In genomic region chr21:17441370-17441769, GRCh38 we compare ENCODE assay signal across 14 cellular contexts.
DNase-seq lines count a peak whose midpoint lies in the region; ATAC-seq, FAIRE-seq and TF ChIP-seq lines count a peak whose summit lies in the region.
"Had no signal": no experiment of that assay in that cellular context is flagged by ENCODE, and none has a peak within 500 bp of the region (broad histone marks: within the 10 kb centered on the region; RNA-seq: fewer than 3 reads in every experiment).

No MANE protein-coding gene starts in this region.

- H3K9ac ChIP-seq in keratinocyte (ENCODE audit: control insufficient read depth, extremely low read depth, insufficient read depth, low read length), result no peak overlapping the region

- ATAC-seq in HG02970 (IDR thresholded peaks at IDR 0.05; ENCODE audit: low FRiP score, unreplicated experiment), result no peak
- no peak for ATAC-seq in activated CD8-positive, alpha-beta T cell treated with anti-CD3 and anti-CD28 coated beads for 36 hours
- ATAC-seq: SK-N-SH treated with all-trans-retinoic acid at 6 μM for 48 hours; stimulated activated memory B cell treated with anti-CD40 and anti-IgM and Interleukin-4, amounts not matched to agents 10 μg/mL and 1 μg/mL and 100 μg/mL, for 72 hours had no signal

- H3K4me3 ChIP-seq in astrocyte of the spinal cord (ENCODE audit: low read depth, low read length), result no peak overlapping the region
- no peak overlapping the region for H3K4me3 ChIP-seq in keratinocyte (ENCODE audit: control insufficient read depth in 2 of 3, extremely low read depth in 1 of 3, insufficient read depth in 2 of 3, low read depth in 1 of 3, low read length in 3 of 3)
- no peak overlapping the region for H3K4me3 ChIP-seq in transverse colon
- no peak overlapping the region for H3K4me3 ChIP-seq in sigmoid colon
- H3K4me3 ChIP-seq: esophagus muscularis mucosa had no signal

- in situ Hi-C loops in astrocyte of the spinal cord (cut with HindIII; ENCODE audit: low sequenced_read_pairs) (no loop called here), transverse colon (cut with MboI; ENCODE audit: low pct_ligation_motif_present in 1 of 4, low pct_unique_long_range_greater_than_20kb in 1 of 4, low sequenced_read_pairs in 3 of 4) (no loop called here)

- peaks cover 9% of the 10 kb centered on the region for H3K27me3 Mint-ChIP-seq in activated CD8-positive, alpha-beta T cell treated with anti-CD3 and anti-CD28 coated beads for 36 hours

- no peaks in the 10 kb centered on the region for H3K36me3 Mint-ChIP-seq in activated CD8-positive, alpha-beta T cell treated with anti-CD3 and anti-CD28 coated beads for 36 hours (ENCODE audit: low read depth)
- H3K36me3 Mint-ChIP-seq: stimulated activated memory B cell treated with anti-CD40 and anti-IgM and Interleukin-4, amounts not matched to agents 10 μg/mL and 1 μg/mL and 100 μg/mL, for 72 hours had no signal

- CTCF ChIA-PET in activated CD8-positive, alpha-beta T cell treated with anti-CD3 and anti-CD28 coated beads for 36 hours (lab: Charles Lee), result no interaction called here

- H3K4me1 ChIP-seq in keratinocyte (ENCODE audit: control insufficient read depth, extremely low read depth, insufficient read depth, low read length) (no peaks in the 10 kb centered on the region), transverse colon (peaks cover 5 to 22% (median 8%) of the 10 kb centered on the region in 4 donors), sigmoid colon (no peaks in the 10 kb centered on the region)
- H3K4me1 ChIP-seq: esophagus muscularis mucosa had no signal

- dilution Hi-C loops in keratinocyte (cut with MboI; ENCODE audit: extremely low pct_ligation_motif_present, low sequenced_read_pairs), result no loop called here

- H3K79me2 ChIP-seq in keratinocyte (ENCODE audit: control insufficient read depth, insufficient read depth, low read length), result no peaks in the 10 kb centered on the region

- FAIRE-seq in keratinocyte (lab: Jason Lieb, UNC), result peak; percentile 85
- FAIRE-seq: small intestine had no signal

- H3K27ac Mint-ChIP-seq in activated CD8-positive, alpha-beta T cell treated with anti-CD3 and anti-CD28 coated beads for 36 hours, result no peak overlapping the region
- H3K27ac Mint-ChIP-seq: stimulated activated memory B cell treated with anti-CD40 and anti-IgM and Interleukin-4, amounts not matched to agents 10 μg/mL and 1 μg/mL and 100 μg/mL, for 72 hours had no signal

- H2AFZ ChIP-seq in keratinocyte (ENCODE audit: control insufficient read depth, low read length), result no peak overlapping the region

- POLR2A ChIA-PET in activated CD8-positive, alpha-beta T cell treated with anti-CD3 and anti-CD28 coated beads for 36 hours (lab: Charles Lee), result interaction anchor here (0.6 kb wide), 1 partner anchor 11 kb away, joined by 3 read pairs; no protein-coding TSS in a partner anchor

- TF ChIP-seq CTCF in astrocyte of the spinal cord (IDR thresholded peaks at IDR 0.05; ENCODE audit: low read depth, low read length) (no peak), keratinocyte (optimal IDR thresholded peaks at IDR 0.05 in 1 of 3, IDR thresholded peaks at IDR 0.05 in 1 of 3, conservative IDR thresholded peaks at IDR 0.05 in 1 of 3; ENCODE audit: extremely low read depth in 1 of 3, insufficient read depth in 2 of 3, low read length in 3 of 3) (no peak), transverse colon (IDR thresholded peaks at IDR 0.05) (no peak), sigmoid colon (IDR thresholded peaks at IDR 0.05) (no peak)
- no peak for TF ChIP-seq CTCF in activated CD8-positive, alpha-beta T cell treated with anti-CD3 and anti-CD28 coated beads for 36 hours (IDR thresholded peaks at IDR 0.05)

- H3K27ac ChIP-seq in keratinocyte (ENCODE audit: control insufficient read depth, insufficient read depth, low read length) (no peak overlapping the region), transverse colon (peak overlapping the region; percentile 53 to 66 (median 59)), sigmoid colon (no peak overlapping the region)
- H3K27ac ChIP-seq: esophagus muscularis mucosa had no signal

- intact Hi-C loops in transverse colon (cut with DNase I; ENCODE audit: low total_unique reads), result no loop called here
- intact Hi-C loops in sigmoid colon (cut with DNase I), result no loop called here
- intact Hi-C loops in activated CD8-positive, alpha-beta T cell treated with anti-CD3 and anti-CD28 coated beads for 36 hours (cut with micrococcal nuclease), result no loop called here

- DNase-seq in NCI-H1105 treated with DMSO at 0.1 percent for 48 hours (lab: John Stamatoyannopoulos, UW) (peak; percentile 68), astrocyte of the spinal cord (ENCODE audit: low read depth, low spot score) (peak; percentile 38), keratinocyte (ENCODE audit: low read depth, low spot score) (no peak), transverse colon (peak; percentile 77), sigmoid colon (no peak)
- DNase-seq in NK-92 treated with Interleukin-12 subunit alpha and Interleukin-12 subunit beta, amount 100 ng/mL, for 24 hours (lab: John Stamatoyannopoulos, UW), result no peak
- DNase-seq in activated CD8-positive, alpha-beta T cell treated with anti-CD3 and anti-CD28 coated beads for 36 hours, result no peak
- DNase-seq: mesendoderm, NCI-H510A treated with DMSO at 0.1 percent for 48 hours, small intestine had no signal

- H3K9me1 ChIP-seq in keratinocyte (ENCODE audit: control insufficient read depth, extremely low read depth, insufficient read depth, low read length), result no peaks in the 10 kb centered on the region

- H3K36me3 ChIP-seq in keratinocyte (ENCODE audit: control insufficient read depth in 2 of 2, extremely low read depth in 1 of 2, insufficient read depth in 2 of 2, low read length in 2 of 2) (no peaks in the 10 kb centered on the region), transverse colon (no peaks in the 10 kb centered on the region), sigmoid colon (no peaks in the 10 kb centered on the region)
- H3K36me3 ChIP-seq: esophagus muscularis mucosa had no signal

- H3K27me3 ChIP-seq in keratinocyte (ENCODE audit: control insufficient read depth, extremely low read depth, insufficient read depth, low read length) (no peaks in the 10 kb centered on the region), transverse colon (no peaks in the 10 kb centered on the region), sigmoid colon (no peaks in the 10 kb centered on the region)

- no peaks in the 10 kb centered on the region for H3K9me3 ChIP-seq in keratinocyte (ENCODE audit: control insufficient read depth, low read depth, low read length)
- no peaks in the 10 kb centered on the region for H3K9me3 ChIP-seq in transverse colon
- H3K9me3 ChIP-seq in sigmoid colon, result no peaks in the 10 kb centered on the region
- H3K9me3 ChIP-seq: esophagus muscularis mucosa had no signal

- H3K4me2 ChIP-seq in keratinocyte (ENCODE audit: control insufficient read depth, extremely low read depth, insufficient read depth, low read depth, low read length), result no peak overlapping the region

- TF ChIP-seq POLR2A in transverse colon (IDR thresholded peaks at IDR 0.05) (no peak), sigmoid colon (IDR thresholded peaks at IDR 0.05) (no peak)

- H4K20me1 ChIP-seq in keratinocyte (ENCODE audit: control insufficient read depth, extremely low read depth, insufficient read depth, low read length), result no peaks in the 10 kb centered on the region

- H3K9me3 Mint-ChIP-seq in activated CD8-positive, alpha-beta T cell treated with anti-CD3 and anti-CD28 coated beads for 36 hours, result no peaks in the 10 kb centered on the region
- H3K9me3 Mint-ChIP-seq: stimulated activated memory B cell treated with anti-CD40 and anti-IgM and Interleukin-4, amounts not matched to agents 10 μg/mL and 1 μg/mL and 100 μg/mL, for 72 hours had no signal

- no peak overlapping the region for H3K4me3 Mint-ChIP-seq in activated CD8-positive, alpha-beta T cell treated with anti-CD3 and anti-CD28 coated beads for 36 hours
- H3K4me3 Mint-ChIP-seq: stimulated activated memory B cell treated with anti-CD40 and anti-IgM and Interleukin-4, amounts not matched to agents 10 μg/mL and 1 μg/mL and 100 μg/mL, for 72 hours had no signal

- TF ChIP-seq EP300 in transverse colon (IDR thresholded peaks at IDR 0.05; ENCODE audit: low read depth) (no peak), sigmoid colon (IDR thresholded peaks at IDR 0.05) (no peak)

- no peaks in the 10 kb centered on the region for H3K4me1 Mint-ChIP-seq in activated CD8-positive, alpha-beta T cell treated with anti-CD3 and anti-CD28 coated beads for 36 hours (ENCODE audit: low read depth)
- H3K4me1 Mint-ChIP-seq: stimulated activated memory B cell treated with anti-CD40 and anti-IgM and Interleukin-4, amounts not matched to agents 10 μg/mL and 1 μg/mL and 100 μg/mL, for 72 hours had no signal

- 0 to 21% methylated on average over 1 of the region's 1 CpG for WGBS in transverse colon (ENCODE audit: low coverage in 1 of 2), 2 donors
- WGBS in sigmoid colon, 2 donors, result 19 to 64% methylated on average over 1 of the region's 1 CpG

Comparison
In these comparisons a context has a peak if more than half of its experiments do, and no peak if none do; other contexts are left out.
1. DNase-seq: peak in NCI-H1105 treated with DMSO at 0.1 percent for 48 hours (single experiment), astrocyte of the spinal cord (single experiment) and transverse colon (single experiment); none in keratinocyte (single experiment), sigmoid colon (single experiment), NK-92 treated with Interleukin-12 subunit alpha and Interleukin-12 subunit beta, amount 100 ng/mL, for 24 hours (single experiment) and activated CD8-positive, alpha-beta T cell treated with anti-CD3 and anti-CD28 coated beads for 36 hours (single experiment).
2. H3K27ac ChIP-seq: peak in transverse colon (4 of 4); none in keratinocyte (single experiment) and sigmoid colon (0 of 4).